Comparison of ENCODE assay signal across 16 cellular contexts in the genomic region with DNA sequence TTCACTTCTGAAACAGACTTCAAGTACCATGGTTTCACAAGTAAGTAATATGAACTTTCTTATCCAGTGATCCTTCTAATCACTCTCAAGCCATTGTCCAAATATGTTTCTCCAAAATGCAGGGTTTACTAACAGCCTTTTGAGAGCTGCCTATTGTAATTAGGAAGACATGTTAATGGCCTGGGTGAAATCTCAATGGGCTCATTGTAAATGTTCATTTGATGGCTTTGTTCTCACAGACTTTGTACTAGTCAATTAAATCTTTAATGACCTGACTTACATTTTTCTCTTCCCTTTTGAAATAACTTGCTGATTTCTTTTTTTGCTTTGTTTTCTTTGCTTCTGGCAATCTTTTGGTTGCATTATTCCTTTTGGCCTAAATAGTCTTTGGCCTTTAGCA.
"Had no signal": no experiment of that assay in that cellular context is flagged by ENCODE, and none has a peak within 500 bp of the region (broad histone marks: within the 10 kb centered on the region; RNA-seq: fewer than 3 reads in every experiment).

No MANE protein-coding gene starts in this region.

- H3K4me3 Mint-ChIP-seq: activated naive CD4-positive, alpha-beta T cell treated with anti-CD3 and anti-CD28 coated beads, Interleukin-2, amount 10 ng/mL, durations not matched to agents 7 days and 5 days; effector memory CD8-positive, alpha-beta T cell; natural killer cell; T-helper 2 cell treated with Interferon-gamma antibody and Interleukin-4, amounts not matched to agents 5 μg/mL and 100 μg/mL, for 36 hours had no signal

- H3K27me3 ChIP-seq: body of pancreas, thyroid gland had no signal

- H3K9me3 Mint-ChIP-seq: activated T-helper 2 cell treated with anti-CD3 and anti-CD28 coated beads, Interferon-gamma antibody, Interleukin-2, Interleukin-4, amounts not matched to agents 10 μg/mL and 5 μg/mL and 100 μg/mL, durations not matched to agents 14 hours and 24 hours and 36 hours; effector memory CD8-positive, alpha-beta T cell; T-helper 2 cell treated with Interferon-gamma antibody and Interleukin-4, amounts not matched to agents 5 μg/mL and 100 μg/mL, for 36 hours had no signal

- H3K27ac Mint-ChIP-seq: activated naive CD4-positive, alpha-beta T cell treated with anti-CD3 and anti-CD28 coated beads, Interleukin-2, amount 10 ng/mL, durations not matched to agents 7 days and 5 days; activated T-helper 2 cell treated with anti-CD3 and anti-CD28 coated beads, Interferon-gamma antibody, Interleukin-2, Interleukin-4, amounts not matched to agents 10 μg/mL and 5 μg/mL and 100 μg/mL, durations not matched to agents 14 hours and 24 hours and 36 hours; effector memory CD8-positive, alpha-beta T cell; natural killer cell; T-helper 2 cell treated with Interferon-gamma antibody and Interleukin-4, amounts not matched to agents 5 μg/mL and 100 μg/mL, for 36 hours had no signal

- H3K4me1 Mint-ChIP-seq: activated naive CD4-positive, alpha-beta T cell treated with anti-CD3 and anti-CD28 coated beads, Interleukin-2, amount 10 ng/mL, durations not matched to agents 7 days and 5 days; natural killer cell had no signal

- H3K36me3 Mint-ChIP-seq: activated naive CD4-positive, alpha-beta T cell treated with anti-CD3 and anti-CD28 coated beads, Interleukin-2, amount 10 ng/mL, durations not matched to agents 7 days and 5 days; natural killer cell had no signal

- H3K27me3 Mint-ChIP-seq: activated naive CD4-positive, alpha-beta T cell treated with anti-CD3 and anti-CD28 coated beads, Interleukin-2, amount 10 ng/mL, durations not matched to agents 7 days and 5 days; effector memory CD8-positive, alpha-beta T cell had no signal

- DNase-seq: activated naive CD4-positive, alpha-beta T cell treated with anti-CD3 and anti-CD28 coated beads, Interleukin-2, amount 10 ng/mL, durations not matched to agents 7 days and 5 days; amniotic stem cell; body of pancreas; central memory CD4-positive, alpha-beta T cell; cortex of kidney; effector memory CD8-positive, alpha-beta T cell; erythroblast; hippocampal formation; mammary epithelial cell; mucosa of descending colon; natural killer cell; stimulated activated CD4-positive, alpha-beta T cell treated with anti-CD3 and anti-CD28 coated beads, Interleukin-4, amount 100 ng/mL, for 4 hours; thyroid gland had no signal

- H3K27ac ChIP-seq: body of pancreas, thyroid gland had no signal

- ATAC-seq: activated CD4-positive, CD25-positive, alpha-beta regulatory T cell treated with anti-CD3 and anti-CD28 coated beads, Interleukin-2, amount 50 U/mL, for 24 hours; body of pancreas; effector memory CD8-positive, alpha-beta T cell; mucosa of descending colon; natural killer cell had no signal

- H3K4me3 ChIP-seq: body of pancreas, mucosa of descending colon, thyroid gland had no signal
